Comparison of ENCODE assay signal across 2 cellular contexts in genomic region chr5:218457-219289, GRCh38.
TF ChIP-seq lines count a peak whose summit lies in the region.

No MANE protein-coding gene starts in this region.

TF ChIP-seq in IMR-90, 13 proteins besides CTCF, POLR2A, EP300 and RAD21 (continued from another document):
- TF ChIP-seq CEBPB (IDR thresholded peaks at IDR 0.05; ENCODE audit: low read depth, low read length) (no peak), RCOR1 (IDR thresholded peaks at IDR 0.05; ENCODE audit: insufficient replicate concordance, low read length) (no peak), USF2 (IDR thresholded peaks at IDR 0.05; ENCODE audit: low read depth, low read length) (no peak), NFE2L2 (IDR thresholded peaks at IDR 0.05; ENCODE audit: low read depth, low read length) (no peak), CHD1 (IDR thresholded peaks at IDR 0.05; ENCODE audit: low read depth, low read length) (no peak), RFX5 (IDR thresholded peaks at IDR 0.05; ENCODE audit: low read depth, low read length) (no peak), MAFK (IDR thresholded peaks at IDR 0.05; ENCODE audit: low read depth, low read length) (no peak)

TF ChIP-seq in WTC11, 78 proteins besides CTCF, POLR2A, EP300 and RAD21 (continued from another document):
- TF ChIP-seq ESRRA (CRISPR knock-in tag; IDR thresholded peaks at IDR 0.05; ENCODE audit: borderline replicate concordance) (peak; percentile 51; the same call in 1 of the 2 replicates), MYBL2 (CRISPR knock-in tag; IDR thresholded peaks at IDR 0.05) (no peak), MXD4 (CRISPR knock-in tag; IDR thresholded peaks at IDR 0.05; ENCODE audit: borderline replicate concordance) (no peak), SMAD3 (CRISPR knock-in tag; IDR thresholded peaks at IDR 0.05; ENCODE audit: borderline replicate concordance) (no peak), ATF6 (CRISPR knock-in tag; IDR thresholded peaks at IDR 0.05) (no peak), ARID4B (CRISPR knock-in tag; IDR thresholded peaks at IDR 0.05; ENCODE audit: borderline replicate concordance) (0 out of 2 replicates have a peak, but pooled peaks have one; percentile 40), JUN (CRISPR knock-in tag; IDR thresholded peaks at IDR 0.05) (0 out of 2 replicates have a peak, but pooled peaks have one; percentile 17), CREM (CRISPR knock-in tag; IDR thresholded peaks at IDR 0.05) (0 out of 2 replicates have a peak, but pooled peaks have one; percentile 14), ELF4 (CRISPR knock-in tag; IDR thresholded peaks at IDR 0.05; ENCODE audit: low read depth) (no peak), MLX (CRISPR knock-in tag; IDR thresholded peaks at IDR 0.05) (no peak), ZNF281 (CRISPR knock-in tag; IDR thresholded peaks at IDR 0.05) (no peak), ZNF232 (CRISPR knock-in tag; IDR thresholded peaks at IDR 0.05) (no peak), USF2 (CRISPR knock-in tag; IDR thresholded peaks at IDR 0.05) (no peak), E2F4 (CRISPR knock-in tag; IDR thresholded peaks at IDR 0.05; ENCODE audit: borderline replicate concordance, low read depth) (0 out of 2 replicates have a peak, but pooled peaks have one; percentile 2), HMGXB4 (CRISPR knock-in tag; IDR thresholded peaks at IDR 0.05) (peak; percentile 38; the same call in 1 of the 2 replicates), STAT6 (CRISPR knock-in tag; conservative IDR thresholded peaks at IDR 0.05; ENCODE audit: low read depth) (no peak)
